28 cellular contexts compared by ENCODE assay signal in the genomic region with DNA sequence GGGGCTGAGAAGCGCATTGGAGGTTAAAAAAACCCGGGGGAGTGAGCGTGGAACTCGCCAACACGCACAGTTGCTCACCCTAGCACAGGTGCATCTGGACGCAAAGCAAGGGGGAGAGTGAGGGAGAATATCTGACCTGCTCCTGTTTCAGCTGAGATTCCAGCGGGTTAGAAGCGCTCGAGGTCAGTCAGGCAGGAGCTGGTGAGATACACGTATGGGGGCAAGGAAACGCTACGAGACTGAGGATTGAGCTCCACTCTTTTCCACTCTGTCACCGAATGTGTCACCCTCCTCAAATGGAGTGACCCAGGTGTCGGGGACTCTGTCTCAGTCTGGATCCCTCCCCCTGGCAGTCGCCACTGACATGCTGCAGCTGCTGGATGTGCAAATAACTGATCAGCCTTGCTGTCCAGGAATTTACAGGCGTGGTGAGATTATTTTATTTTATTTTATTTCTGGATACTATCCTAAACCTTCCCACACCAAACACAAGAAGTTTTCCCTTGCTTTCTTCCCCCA.
"Had no signal": no experiment of that assay in that cellular context is flagged by ENCODE, and none has a peak within 500 bp of the region (broad histone marks: within the 10 kb centered on the region; RNA-seq: fewer than 3 reads in every experiment).

No MANE protein-coding gene starts in this region.

- H3K9me3 ChIP-seq: esophagus squamous epithelium, gastrocnemius medialis, left lung, lower lobe of right lung, mucosa of descending colon had no signal

- ATAC-seq: effector memory CD8-positive, alpha-beta T cell; esophagus mucosa; gastrocnemius medialis; left colon; left lung; left ventricle myocardium superior; lower lobe of right lung; mucosa of descending colon had no signal

- H3K27ac ChIP-seq: coronary artery, epithelial cell of prostate, esophagus squamous epithelium, gastrocnemius medialis, hepatocyte, left lung, lower lobe of right lung had no signal

- H3K79me2 ChIP-seq: hepatocyte had no signal

- H2AFZ ChIP-seq: hepatocyte had no signal

- H3K36me3 ChIP-seq: esophagus squamous epithelium, gastrocnemius medialis, left lung, lower lobe of right lung had no signal

- H3K4me3 ChIP-seq: coronary artery, esophagus squamous epithelium, gastrocnemius medialis, hepatocyte, left lung, lower lobe of right lung, mucosa of descending colon had no signal

- H3K4me1 ChIP-seq: esophagus squamous epithelium, gastrocnemius medialis, left lung, lower lobe of right lung had no signal

- H3K4me2 ChIP-seq: hepatocyte had no signal

- DNase-seq: effector CD8-positive, alpha-beta T cell; effector memory CD8-positive, alpha-beta T cell; endodermal cell; erythroblast; esophagus squamous epithelium; foreskin fibroblast; foreskin melanocyte; gastrocnemius medialis; glutamatergic neuron; head of caudate nucleus; hypothalamus; immature natural killer cell; islet precursor cell; kidney; kidney glomerular epithelial cell; left colon; left lung; left ventricle myocardium superior; lower lobe of right lung; mesenchymal stem cell; mucosa of descending colon; naive B cell had no signal

- FAIRE-seq: colon, endometrium, kidney had no signal

- H3K27me3 ChIP-seq: esophagus squamous epithelium, gastrocnemius medialis, hepatocyte, left lung had no signal
